In genomic region chr3:187742351-187743171, GRCh38 we compare ENCODE assay signal across 8 cellular contexts. TPM values are rescaled to one million over a fixed set of nuclear protein-coding genes. Genes with fewer than 3 reads are reported as not detected.
DNase-seq lines count a peak whose midpoint lies in the region; ATAC-seq lines count a peak whose summit lies in the region.

No MANE protein-coding gene starts in this region.

- no peaks in the 10 kb centered on the region for H3K9me2 ChIP-seq in Karpas-422 (replicated peaks; ENCODE audit: insufficient read depth, low read length)

- H2AFZ ChIP-seq in Karpas-422 (ENCODE audit: low read length): no peak overlapping the region

- peaks cover 39% of the 10 kb centered on the region for H4K20me1 ChIP-seq in Karpas-422 (ENCODE audit: insufficient read depth, low read depth, low read length)

- H3K9ac ChIP-seq in Karpas-422 (ENCODE audit: low read length): peak overlapping the region; percentile 97
- H3K9ac ChIP-seq in iPS-20b (ENCODE audit: low read depth, low read length): no peak overlapping the region

- DNase-seq in AML-193 (lab: John Stamatoyannopoulos, UW): peak; percentile 69 to 81
- peak; percentile 84 for DNase-seq in Karpas-422
- peak; percentile 68 for DNase-seq in amniotic epithelial cell (ENCODE audit: low read depth)
- DNase-seq in stimulated activated naive B cell treated with anti-CD40 and anti-IgM and Interleukin-4, amounts not matched to agents 10 μg/mL and 1 μg/mL and 100 μg/mL, for 72 hours: no peak
- no peak for DNase-seq in SK-N-DZ (ENCODE audit: low spot score)
- DNase-seq in NCI-H510A treated with DMSO at 0.1 percent for 48 hours (lab: John Stamatoyannopoulos, UW): no peak

- peak overlapping the region; percentile 85 for H3K4me3 ChIP-seq in Karpas-422 (ENCODE audit: low read length)
- peak overlapping the region; percentile 87; the same call in 1 of the 2 replicates for H3K4me3 ChIP-seq in iPS-20b (ENCODE audit: low read length)

- H3K4me1 ChIP-seq in Karpas-422 (ENCODE audit: low read length) (peaks cover 73% of the 10 kb centered on the region), iPS-20b (ENCODE audit: insufficient read depth, low read length) (peaks cover 23% of the 10 kb centered on the region; the same call in 1 of the 2 replicates)

- H3K36me3 ChIP-seq in Karpas-422 (ENCODE audit: insufficient read depth, low read length) (peaks cover 53% of the 10 kb centered on the region), iPS-20b (ENCODE audit: insufficient read depth, low read depth, low read length) (no peaks in the 10 kb centered on the region)

- peaks cover 84% of the 10 kb centered on the region for H3K79me2 ChIP-seq in Karpas-422 (ENCODE audit: low read length)

- ATAC-seq in stimulated activated naive B cell treated with anti-CD40 and anti-IgM and Interleukin-4, amounts not matched to agents 10 μg/mL and 1 μg/mL and 100 μg/mL, for 72 hours (replicated peaks): no peak
- ATAC-seq in HG02884 (IDR thresholded peaks at IDR 0.05; ENCODE audit: unreplicated experiment): no peak

- peak overlapping the region; percentile 100 for H3K27ac Mint-ChIP-seq in stimulated activated naive B cell treated with anti-CD40 and anti-IgM and Interleukin-4, amounts not matched to agents 10 μg/mL and 1 μg/mL and 100 μg/mL, for 72 hours

- peak overlapping the region; percentile 93 for H3K4me2 ChIP-seq in Karpas-422 (ENCODE audit: low read depth, low read length, poor library complexity, severe bottlenecking)

- peaks cover 7 to 9% of the 10 kb centered on the region in 2 donors for H3K36me3 Mint-ChIP-seq in stimulated activated naive B cell treated with anti-CD40 and anti-IgM and Interleukin-4, amounts not matched to agents 10 μg/mL and 1 μg/mL and 100 μg/mL, for 72 hours

- H3K27ac ChIP-seq in Karpas-422 (ENCODE audit: low read length): peak overlapping the region; percentile 98
- no peak overlapping the region for H3K27ac ChIP-seq in iPS-20b (ENCODE audit: low read length)

- H3K9me3 Mint-ChIP-seq in stimulated activated naive B cell treated with anti-CD40 and anti-IgM and Interleukin-4, amounts not matched to agents 10 μg/mL and 1 μg/mL and 100 μg/mL, for 72 hours: no peaks in the 10 kb centered on the region

- H3K9me3 ChIP-seq in Karpas-422 (ENCODE audit: low read length) (no peaks in the 10 kb centered on the region), iPS-20b (ENCODE audit: insufficient read depth, low read depth, low read length) (no peaks in the 10 kb centered on the region)

- H3K27me3 Mint-ChIP-seq in stimulated activated naive B cell treated with anti-CD40 and anti-IgM and Interleukin-4, amounts not matched to agents 10 μg/mL and 1 μg/mL and 100 μg/mL, for 72 hours: no peaks in the 10 kb centered on the region

- no peaks in the 10 kb centered on the region for H3K27me3 ChIP-seq in Karpas-422 (ENCODE audit: low read length)
- H3K27me3 ChIP-seq in iPS-20b (ENCODE audit: insufficient read depth, low read length): peaks cover 60% of the 10 kb centered on the region

- H3K4me3 Mint-ChIP-seq in stimulated activated naive B cell treated with anti-CD40 and anti-IgM and Interleukin-4, amounts not matched to agents 10 μg/mL and 1 μg/mL and 100 μg/mL, for 72 hours: peak overlapping the region; percentile 95 to 96

- H3K4me1 Mint-ChIP-seq in stimulated activated naive B cell treated with anti-CD40 and anti-IgM and Interleukin-4, amounts not matched to agents 10 μg/mL and 1 μg/mL and 100 μg/mL, for 72 hours: peaks cover 35 to 57% of the 10 kb centered on the region in 2 donors

RNA-seq across cellular contexts. Expression of gene BCL6, which starts 2.7 kb away (rescaled TPM):
- 488 and 569 TPM in 2 replicates for total RNA-seq in Karpas-422 (2014; rRNA removed; shearing (Covaris generic); ENCODE audit: low replicate concordance)
- 2.7 and 5.0 TPM in 2 replicates for polyA plus RNA-seq in SK-N-DZ (2014; cell fraction: cytosol; rRNA removed)
- polyA plus RNA-seq in SK-N-DZ (2014; cell fraction: nucleus; rRNA removed): 11.5 and 25.7 TPM in 2 replicates

RNA-seq across cellular contexts. Expression of gene RTP2, which starts 40.2 kb away (rescaled TPM):
- total RNA-seq in Karpas-422 (2014; rRNA removed; shearing (Covaris generic); ENCODE audit: low replicate concordance): not detected in 2 replicates
- polyA plus RNA-seq in SK-N-DZ (2014; cell fraction: cytosol; rRNA removed): not detected in 2 replicates
- polyA plus RNA-seq in SK-N-DZ (2014; cell fraction: nucleus; rRNA removed): not detected in 2 replicates

Comparison
In these comparisons a context has a peak if more than half of its experiments do, and no peak if none do; other contexts are left out.
1. DNase-seq: peak in AML-193 (2 of 2), Karpas-422 (single experiment) and amniotic epithelial cell (single experiment); none in stimulated activated naive B cell treated with anti-CD40 and anti-IgM and Interleukin-4, amounts not matched to agents 10 μg/mL and 1 μg/mL and 100 μg/mL, for 72 hours (single experiment), SK-N-DZ (single experiment) and NCI-H510A treated with DMSO at 0.1 percent for 48 hours (single experiment).